ENCODE assay signal across 27 cellular contexts in the genomic region with DNA sequence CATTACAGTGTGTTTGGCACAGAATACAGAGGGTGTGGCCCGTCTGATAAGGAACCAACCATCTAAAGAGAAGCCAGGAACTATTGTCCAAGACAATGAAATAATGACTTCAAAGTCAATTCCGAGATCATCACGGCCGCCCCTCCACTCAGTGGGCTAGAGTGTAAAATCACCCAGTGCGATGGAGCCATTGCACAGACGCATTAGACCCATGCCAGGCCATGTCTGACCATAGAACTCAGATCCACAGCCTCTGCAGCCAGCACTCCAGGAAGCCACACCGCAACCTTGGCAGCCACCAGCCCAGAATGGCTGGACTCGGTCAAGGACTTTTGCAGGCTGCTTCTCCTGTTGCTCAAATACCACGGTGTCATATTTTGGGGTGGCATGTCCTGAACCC.
"Had no signal": no experiment of that assay in that cellular context is flagged by ENCODE, and none has a peak within 500 bp of the region (broad histone marks: within the 10 kb centered on the region; RNA-seq: fewer than 3 reads in every experiment).

No MANE protein-coding gene starts in this region.

- DNase-seq: immature natural killer cell; kidney; left colon; left lung; lower lobe of right lung; mammary epithelial cell; mesenchymal stem cell; naive B cell; natural killer cell; nephron progenitor cell; ovary; right lobe of liver; stimulated activated CD4-positive, alpha-beta T cell treated with anti-CD3 and anti-CD28 coated beads, Interleukin-1b, Interleukin-23, amount 100 ng/mL, for 48 hours; stimulated activated CD4-positive, alpha-beta T cell treated with anti-CD3 and anti-CD28 coated beads, Interleukin-2, amount 100 ng/mL, for 48 hours; stimulated activated CD4-positive, alpha-beta T cell treated with anti-CD3 and anti-CD28 coated beads, Interleukin-4, amount 100 ng/mL, for 4 hours; stimulated activated CD8-positive, alpha-beta memory T cell treated with anti-CD3 and anti-CD28 coated beads, Interleukin-4, amount 100 ng/mL, for 48 hours; stimulated activated naive CD4-positive, alpha-beta T cell treated with Interleukin-2 at 50 U/mL for 16 hours; stimulated activated naive CD8-positive, alpha-beta T cell treated with anti-CD3 and anti-CD28 coated beads, Interleukin-15, amount 100 ng/mL, for 72 hours; substantia nigra; uterus had no signal

- H3K27ac Mint-ChIP-seq: immature natural killer cell; natural killer cell; nephron progenitor cell; neural progenitor cell; stimulated activated memory B cell treated with anti-CD40 and anti-IgM and Interleukin-4, amounts not matched to agents 10 μg/mL and 1 μg/mL and 100 μg/mL, for 72 hours; stimulated activated naive CD8-positive, alpha-beta T cell treated with anti-CD3 and anti-CD28 coated beads, Interleukin-15, amount 100 ng/mL, for 72 hours; type B pancreatic cell had no signal

- H3K36me3 Mint-ChIP-seq: immature natural killer cell; naive B cell; natural killer cell; neural progenitor cell; stimulated activated memory B cell treated with anti-CD40 and anti-IgM and Interleukin-4, amounts not matched to agents 10 μg/mL and 1 μg/mL and 100 μg/mL, for 72 hours; type B pancreatic cell had no signal

- H3K9me3 ChIP-seq: left lung, lower lobe of right lung, ovary, right atrium auricular region, right lobe of liver, tibial nerve, uterus had no signal

- H3K27ac ChIP-seq: left lung, lower lobe of right lung, neural progenitor cell, ovary, right atrium auricular region, right lobe of liver, tibial nerve, uterus had no signal

- H3K4me1 ChIP-seq: left lung, lower lobe of right lung, right atrium auricular region, right lobe of liver, tibial nerve, uterus had no signal

- H3K4me3 ChIP-seq: left lung, lower lobe of right lung, neural progenitor cell, ovary, right atrium auricular region, right lobe of liver, smooth muscle cell, tibial nerve, uterus had no signal

- ATAC-seq: left colon; left lung; lower lobe of right lung; natural killer cell; right lobe of liver; stimulated activated memory B cell treated with anti-CD40 and anti-IgM and Interleukin-4, amounts not matched to agents 10 μg/mL and 1 μg/mL and 100 μg/mL, for 72 hours; stimulated activated naive CD8-positive, alpha-beta T cell treated with anti-CD3 and anti-CD28 coated beads, Interleukin-15, amount 100 ng/mL, for 72 hours had no signal

- H3K4me1 Mint-ChIP-seq: immature natural killer cell; naive B cell; natural killer cell; stimulated activated memory B cell treated with anti-CD40 and anti-IgM and Interleukin-4, amounts not matched to agents 10 μg/mL and 1 μg/mL and 100 μg/mL, for 72 hours; stimulated activated naive CD8-positive, alpha-beta T cell treated with anti-CD3 and anti-CD28 coated beads, Interleukin-15, amount 100 ng/mL, for 72 hours had no signal

- H3K36me3 ChIP-seq: left lung, lower lobe of right lung, neural progenitor cell, ovary, right atrium auricular region, right lobe of liver, tibial nerve, uterus had no signal

- H3K27me3 Mint-ChIP-seq: naive B cell; progenitor cell of endocrine pancreas; stimulated activated memory B cell treated with anti-CD40 and anti-IgM and Interleukin-4, amounts not matched to agents 10 μg/mL and 1 μg/mL and 100 μg/mL, for 72 hours; stimulated activated naive CD8-positive, alpha-beta T cell treated with anti-CD3 and anti-CD28 coated beads, Interleukin-15, amount 100 ng/mL, for 72 hours; type B pancreatic cell had no signal

- H3K4me3 Mint-ChIP-seq: immature natural killer cell; naive B cell; natural killer cell; nephron progenitor cell; neural progenitor cell; stimulated activated memory B cell treated with anti-CD40 and anti-IgM and Interleukin-4, amounts not matched to agents 10 μg/mL and 1 μg/mL and 100 μg/mL, for 72 hours; stimulated activated naive CD8-positive, alpha-beta T cell treated with anti-CD3 and anti-CD28 coated beads, Interleukin-15, amount 100 ng/mL, for 72 hours; type B pancreatic cell had no signal

- H3K9me3 Mint-ChIP-seq: nephron progenitor cell, neural progenitor cell, type B pancreatic cell had no signal

- H3K27me3 ChIP-seq: left lung, neural progenitor cell, ovary, right atrium auricular region, right lobe of liver, tibial nerve, uterus had no signal
